In the genomic region with DNA sequence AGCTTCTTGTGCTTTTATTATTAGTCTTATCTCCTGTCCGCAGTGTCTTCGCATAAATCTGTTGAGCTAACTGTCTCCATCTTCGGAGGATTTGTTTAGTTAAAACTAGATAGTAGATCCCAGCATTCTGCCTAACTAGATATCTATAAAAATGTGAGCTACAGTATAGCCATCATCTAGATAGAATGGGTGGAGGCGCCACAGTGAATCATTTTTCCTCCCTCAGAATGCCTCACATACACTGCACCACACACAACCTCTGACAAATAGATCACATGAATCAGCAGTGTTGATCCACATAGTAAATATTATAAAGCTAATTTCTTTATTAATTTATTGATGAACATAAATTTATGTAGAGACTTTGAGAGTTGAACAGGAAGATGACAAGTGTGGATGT, we compare ENCODE assay signal across 27 cellular contexts.
"Had no signal": no experiment of that assay in that cellular context is flagged by ENCODE, and none has a peak within 500 bp of the region (broad histone marks: within the 10 kb centered on the region; RNA-seq: fewer than 3 reads in every experiment).

No MANE protein-coding gene starts in this region.

- H3K36me3 Mint-ChIP-seq: natural killer cell treated with Interleukin-12 subunit alpha and Interleukin-12 subunit beta and Interleukin-15 and Interleukin-18, amount 100 ng/mL, for 72 hours; neural progenitor cell; stimulated activated memory B cell treated with anti-CD40 and anti-IgM and Interleukin-4, amounts not matched to agents 10 μg/mL and 1 μg/mL and 100 μg/mL, for 72 hours had no signal

- H3K27ac Mint-ChIP-seq: endodermal cell; natural killer cell treated with Interleukin-12 subunit alpha and Interleukin-12 subunit beta and Interleukin-15 and Interleukin-18, amount 100 ng/mL, for 72 hours; neural progenitor cell; stimulated activated memory B cell treated with anti-CD40 and anti-IgM and Interleukin-4, amounts not matched to agents 10 μg/mL and 1 μg/mL and 100 μg/mL, for 72 hours; stimulated activated naive CD8-positive, alpha-beta T cell treated with anti-CD3 and anti-CD28 coated beads, Interleukin-15, Interleukin-2, amounts not matched to agents 100 ng/mL and 50 ng/mL, for 24 hours had no signal

- DNase-seq: effector CD4-positive, alpha-beta T cell; endodermal cell; head of caudate nucleus; left colon; left ventricle myocardium superior; mesenchymal stem cell; midbrain; nucleus accumbens; psoas muscle; retina; right lobe of liver; spleen; stimulated activated CD4-positive, alpha-beta T cell treated with anti-CD3 and anti-CD28 coated beads, Interleukin-15, amount 100 ng/mL, for 24 hours; stimulated activated CD4-positive, alpha-beta T cell treated with anti-CD3 and anti-CD28 coated beads, Interleukin-1b, Interleukin-23, amount 100 ng/mL, for 48 hours; stimulated activated CD4-positive, alpha-beta T cell treated with anti-CD3 and anti-CD28 coated beads, Interleukin-4, amount 100 ng/mL, for 24 hours; tibial artery; upper lobe of left lung; uterus had no signal

- H3K4me3 ChIP-seq: coronary artery, hepatocyte, lung, neural progenitor cell, psoas muscle, right lobe of liver, spleen, tibial artery, upper lobe of left lung, uterus had no signal

- ATAC-seq: left colon; left ventricle myocardium superior; natural killer cell treated with Interleukin-12 subunit alpha and Interleukin-12 subunit beta and Interleukin-15 and Interleukin-18, amount 100 ng/mL, for 72 hours; psoas muscle; right lobe of liver; stimulated activated memory B cell treated with anti-CD40 and anti-IgM and Interleukin-4, amounts not matched to agents 10 μg/mL and 1 μg/mL and 100 μg/mL, for 72 hours had no signal

- H3K36me3 ChIP-seq: neural progenitor cell, right lobe of liver, spleen, tibial artery, upper lobe of left lung, uterus had no signal

- H3K9me3 ChIP-seq: psoas muscle, right lobe of liver, spleen, tibial artery, upper lobe of left lung, uterus had no signal

- H3K27me3 Mint-ChIP-seq: stimulated activated memory B cell treated with anti-CD40 and anti-IgM and Interleukin-4, amounts not matched to agents 10 μg/mL and 1 μg/mL and 100 μg/mL, for 72 hours had no signal

- FAIRE-seq: endothelial cell of umbilical vein had no signal

- H3K27me3 ChIP-seq: hepatocyte, neural progenitor cell, tibial artery, upper lobe of left lung, uterus had no signal

- H3K4me1 Mint-ChIP-seq: endodermal cell; neural progenitor cell; stimulated activated memory B cell treated with anti-CD40 and anti-IgM and Interleukin-4, amounts not matched to agents 10 μg/mL and 1 μg/mL and 100 μg/mL, for 72 hours had no signal

- H3K27ac ChIP-seq: coronary artery, hepatocyte, neural progenitor cell, parathyroid adenoma, psoas muscle, right lobe of liver, spleen, tibial artery, upper lobe of left lung, uterus had no signal

- H3K9me3 Mint-ChIP-seq: neural progenitor cell had no signal

- H3K4me1 ChIP-seq: neural progenitor cell, parathyroid adenoma, psoas muscle, right lobe of liver, spleen, tibial artery, upper lobe of left lung, uterus had no signal

- H3K4me3 Mint-ChIP-seq: endodermal cell; natural killer cell treated with Interleukin-12 subunit alpha and Interleukin-12 subunit beta and Interleukin-15 and Interleukin-18, amount 100 ng/mL, for 72 hours; neural progenitor cell; stimulated activated memory B cell treated with anti-CD40 and anti-IgM and Interleukin-4, amounts not matched to agents 10 μg/mL and 1 μg/mL and 100 μg/mL, for 72 hours; stimulated activated naive CD8-positive, alpha-beta T cell treated with anti-CD3 and anti-CD28 coated beads, Interleukin-15, Interleukin-2, amounts not matched to agents 100 ng/mL and 50 ng/mL, for 24 hours had no signal
